ENCODE assay signal across 1 cellular context in genomic region chrX:78945186-78945912, GRCh38.
A peak's percentile ranks its signal among the peaks of the same experiment; 100 is the strongest.
TF ChIP-seq lines count a peak whose summit lies in the region.

A gene with protein sequence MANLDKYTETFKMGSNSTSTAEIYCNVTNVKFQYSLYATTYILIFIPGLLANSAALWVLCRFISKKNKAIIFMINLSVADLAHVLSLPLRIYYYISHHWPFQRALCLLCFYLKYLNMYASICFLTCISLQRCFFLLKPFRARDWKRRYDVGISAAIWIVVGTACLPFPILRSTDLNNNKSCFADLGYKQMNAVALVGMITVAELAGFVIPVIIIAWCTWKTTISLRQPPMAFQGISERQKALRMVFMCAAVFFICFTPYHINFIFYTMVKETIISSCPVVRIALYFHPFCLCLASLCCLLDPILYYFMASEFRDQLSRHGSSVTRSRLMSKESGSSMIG (plus strand): TSS chrX:78945391. CDS start chrX:78960521, 15,130 bp downstream.

TF ChIP-seq in GM12878, 131 proteins besides CTCF, POLR2A, EP300 and RAD21 (continued from another document):
- no peak for TF ChIP-seq CEBPB (IDR thresholded peaks at IDR 0.05; ENCODE audit: borderline replicate concordance in 1 of 2, low read depth in 2 of 2, low read length in 2 of 2)
- TF ChIP-seq KLF5 (IDR thresholded peaks at IDR 0.05; ENCODE audit: partially characterized antibody) = no peak
- peak; percentile 89 for TF ChIP-seq RUNX3 (IDR thresholded peaks at IDR 0.05; ENCODE audit: low read length)
